In the genomic region with DNA sequence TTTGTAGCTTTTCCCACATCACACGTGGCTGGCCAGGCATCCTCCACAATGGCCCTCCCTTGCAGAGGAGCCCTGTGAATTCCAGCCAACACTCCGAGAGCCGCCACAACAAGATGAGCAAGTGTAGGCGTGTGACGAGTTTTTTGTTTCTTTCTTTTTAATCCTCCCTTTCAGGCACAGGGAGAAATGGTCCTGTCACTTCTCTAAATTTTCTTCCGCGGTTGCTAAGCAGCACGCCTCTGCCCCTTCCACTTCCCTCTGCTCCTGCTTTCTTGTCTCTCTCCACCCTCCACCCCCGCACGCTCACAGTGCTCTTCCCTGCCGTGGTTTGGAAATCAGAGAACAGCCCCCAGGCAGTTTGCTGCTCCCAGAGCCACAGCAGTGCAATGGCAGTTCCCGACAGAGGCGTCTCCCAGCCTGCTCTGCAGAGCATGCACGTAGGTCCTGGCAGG, we compare ENCODE assay signal across 8 cellular contexts.
DNase-seq lines count a peak whose midpoint lies in the region; ATAC-seq and TF ChIP-seq lines count a peak whose summit lies in the region.

No MANE protein-coding gene starts in this region.

- no TSS peak for BruUV-seq in PC-3 (replicated peaks; lab: Mats Ljungman, UMichigan)

- H3K79me2 ChIP-seq in PC-3 (ENCODE audit: low read length), result no peaks in the 10 kb centered on the region

- no peak overlapping the region for H3K27ac ChIP-seq in PC-3 (ENCODE audit: low read length)

- no peaks in the 10 kb centered on the region for H3K9me2 ChIP-seq in PC-3 (replicated peaks; ENCODE audit: low read length)

- H3K9me3 Mint-ChIP-seq in endothelial cell (ENCODE audit: unreplicated experiment), result no peaks in the 10 kb centered on the region
- no peaks in the 10 kb centered on the region for H3K9me3 Mint-ChIP-seq in type B pancreatic cell

- no peaks in the 10 kb centered on the region for H3K36me3 ChIP-seq in PC-3 (ENCODE audit: low read depth, low read length)

- H3K27ac Mint-ChIP-seq in endothelial cell (ENCODE audit: unreplicated experiment) (peak overlapping the region; percentile 2), type B pancreatic cell (peak overlapping the region; percentile 74)

- POLR2A ChIA-PET in PC-3 (lab: Charles Lee; ENCODE audit: unreplicated experiment), result no interaction called here

- intact Hi-C loops in PC-3 (cut with micrococcal nuclease), result no loop called here

- no peaks in the 10 kb centered on the region for H4K20me1 ChIP-seq in PC-3 (ENCODE audit: low read length)

- H2AFZ ChIP-seq in PC-3 (ENCODE audit: low read length), result peak overlapping the region; percentile 64

- no peaks in the 10 kb centered on the region for H3K36me3 Mint-ChIP-seq in endothelial cell (ENCODE audit: low read depth, unreplicated experiment)
- no peaks in the 10 kb centered on the region for H3K36me3 Mint-ChIP-seq in type B pancreatic cell

- CTCF ChIA-PET in PC-3 (lab: Charles Lee), result no interaction called here

- H3K27me3 ChIP-seq in PC-3 (ENCODE audit: low read length), result no peaks in the 10 kb centered on the region

- no peak overlapping the region for H3K9ac ChIP-seq in PC-3 (ENCODE audit: low read length)

- H3K4me3 ChIP-seq in PC-3 (ENCODE audit: low read length), result peak overlapping the region; percentile 57

- H3K4me3 Mint-ChIP-seq in endothelial cell (ENCODE audit: unreplicated experiment) (peak overlapping the region; percentile 77), type B pancreatic cell (peak overlapping the region; percentile 87)

- peak; percentile 91 for ATAC-seq in PC-3
- ATAC-seq in GM18907 (IDR thresholded peaks at IDR 0.05; ENCODE audit: unreplicated experiment), result no peak
- no peak for ATAC-seq in HG03108 (IDR thresholded peaks at IDR 0.05; ENCODE audit: unreplicated experiment)

- TF ChIP-seq CTCF in PC-3 (conservative IDR thresholded peaks at IDR 0.05; ENCODE audit: low read depth, low read length) (no peak), endothelial cell (IDR thresholded peaks at IDR 0.05; ENCODE audit: unreplicated experiment) (no peak), type B pancreatic cell (conservative IDR thresholded peaks at IDR 0.05) (peak; percentile 36)

- H3K4me1 Mint-ChIP-seq in endothelial cell (ENCODE audit: unreplicated experiment) (peaks cover 35% of the 10 kb centered on the region), type B pancreatic cell (ENCODE audit: unreplicated experiment) (peaks cover 41% of the 10 kb centered on the region)

- no peaks in the 10 kb centered on the region for H3F3A ChIP-seq in PC-3 (ENCODE audit: low read length, unreplicated experiment)

- H3K9me3 ChIP-seq in PC-3 (ENCODE audit: low read length), result no peaks in the 10 kb centered on the region

- DNase-seq in GM03348 (ENCODE audit: low spot score) (peak; percentile 72), PC-3 (peak; percentile 54), endothelial cell (ENCODE audit: low spot score) (peak; percentile 33), medulla oblongata (ENCODE audit: extremely low spot score) (peak; percentile 57), type B pancreatic cell (ENCODE audit: extremely low spot score, unreplicated experiment) (peak; percentile 82), NAMALWA (ENCODE audit: low spot score) (no peak)

- peak overlapping the region; percentile 83 for H3K4me2 ChIP-seq in PC-3 (ENCODE audit: low read length)

- no peaks in the 10 kb centered on the region; the same call in 1 of the 2 replicates for H3K4me1 ChIP-seq in PC-3 (ENCODE audit: insufficient read depth, low read length)

- H3K27me3 Mint-ChIP-seq in endothelial cell (ENCODE audit: unreplicated experiment) (peaks cover 5% of the 10 kb centered on the region), type B pancreatic cell (peaks cover 2% of the 10 kb centered on the region)
